18 cellular contexts compared by ENCODE assay signal in the genomic region with DNA sequence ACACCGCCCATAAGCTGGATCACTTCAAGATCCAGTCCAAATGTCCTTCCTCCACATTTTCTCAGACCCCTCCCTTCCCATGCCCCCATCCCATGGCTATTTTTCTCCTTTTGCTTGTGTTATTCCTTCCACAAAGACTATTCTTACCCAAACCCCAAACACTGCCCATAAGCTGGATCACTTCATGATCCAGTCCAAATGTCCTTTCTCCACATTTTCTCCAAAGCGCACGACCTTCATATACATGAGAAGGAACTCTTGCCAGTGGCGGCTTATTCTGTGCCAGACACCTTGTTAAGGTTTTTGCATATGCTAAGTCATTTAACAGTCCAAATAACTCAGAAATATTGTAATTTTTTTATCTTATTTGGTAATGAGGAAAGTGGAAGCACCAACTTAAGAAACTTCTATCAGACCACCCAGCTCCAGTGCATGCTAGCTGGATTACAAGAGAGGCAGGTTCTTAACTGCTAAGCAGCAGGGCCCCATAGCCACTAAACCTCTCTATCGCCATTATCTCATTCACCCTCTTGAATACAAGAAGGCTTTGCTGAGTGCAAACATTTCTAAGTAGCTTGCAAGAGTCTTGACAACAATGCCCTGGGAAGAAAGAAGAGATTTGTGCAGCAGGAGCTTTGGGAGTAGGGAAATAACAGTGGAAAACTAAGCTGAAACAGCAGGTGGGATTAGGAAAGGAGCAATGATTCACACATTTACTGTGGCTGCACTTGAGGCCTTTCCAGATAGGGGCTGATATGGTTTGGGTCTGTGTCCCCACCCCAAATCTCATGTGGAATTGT.
DNase-seq lines count a peak whose midpoint lies in the region; ATAC-seq and TF ChIP-seq lines count a peak whose summit lies in the region.
"Had no signal": no experiment of that assay in that cellular context is flagged by ENCODE, and none has a peak within 500 bp of the region (broad histone marks: within the 10 kb centered on the region; RNA-seq: fewer than 3 reads in every experiment).

No MANE protein-coding gene starts in this region.

- no peak overlapping the region for H3K9ac ChIP-seq in trophoblast cell (ENCODE audit: low read length)

- peaks cover 18% of the 10 kb centered on the region for H3K4me1 Mint-ChIP-seq in WTC11
- peaks cover 12% of the 10 kb centered on the region in 2 donors for H3K4me1 Mint-ChIP-seq in immature natural killer cell
- H3K4me1 Mint-ChIP-seq in stimulated activated memory B cell treated with anti-CD40 and anti-IgM and Interleukin-4, amounts not matched to agents 10 μg/mL and 1 μg/mL and 100 μg/mL, for 72 hours = no peaks in the 10 kb centered on the region

- H4K12ac ChIP-seq in trophoblast cell (ENCODE audit: low read depth, low read length) = no peak overlapping the region

- peak; percentile 79 for DNase-seq in DMS79 (lab: John Stamatoyannopoulos, UW)
- DNase-seq in WTC11 (ENCODE audit: low spot score) = no peak
- no peak for DNase-seq in immature natural killer cell
- no peak for DNase-seq in trophoblast cell
- DNase-seq in GM20000 (ENCODE audit: low spot score) = no peak
- DNase-seq in right lobe of liver = no peak
- DNase-seq: GF-D8, MG63, NCI-H1105 treated with DMSO at 0.1 percent for 48 hours, NCI-H187 treated with DMSO at 0.1 percent for 48 hours, NCI-H2171 treated with DMSO at 0.1 percent for 48 hours, NCI-H82, Peyer's patch, SHP77 treated with DMSO at 0.1 percent for 48 hours had no signal

- no peak overlapping the region for H3K14ac ChIP-seq in trophoblast cell (ENCODE audit: low read length)

- POLR2A ChIA-PET in WTC11 (lab: Charles Lee) = interaction anchor here (0.5 to 0.7 kb wide), 2 partner anchors 377 to 507 kb away, joined by 3 to 4 read pairs; no protein-coding TSS in a partner anchor

- H2AFZ ChIP-seq in trophoblast cell (ENCODE audit: insufficient read depth, low read length, poor library complexity) = no peak overlapping the region

- H2BK12ac ChIP-seq in trophoblast cell (ENCODE audit: low read length) = peak overlapping the region; percentile 65

- H3K4ac ChIP-seq in trophoblast cell (ENCODE audit: low read depth, low read length) = no peak overlapping the region

- no peaks in the 10 kb centered on the region; the same call in 1 of the 2 replicates for H3K27me3 Mint-ChIP-seq in WTC11 (ENCODE audit: low read depth)
- peaks cover 2 to 5% (median 4%) of the 10 kb centered on the region in 3 donors for H3K27me3 Mint-ChIP-seq in immature natural killer cell (ENCODE audit: low read depth in 3 of 3)
- no peaks in the 10 kb centered on the region for H3K27me3 Mint-ChIP-seq in stimulated activated memory B cell treated with anti-CD40 and anti-IgM and Interleukin-4, amounts not matched to agents 10 μg/mL and 1 μg/mL and 100 μg/mL, for 72 hours

- peaks cover 7% of the 10 kb centered on the region for H3K9me3 Mint-ChIP-seq in WTC11
- H3K9me3 Mint-ChIP-seq in immature natural killer cell = peaks cover 0 to 1% (median 0%) of the 10 kb centered on the region in 6 donors
- H3K9me3 Mint-ChIP-seq in stimulated activated memory B cell treated with anti-CD40 and anti-IgM and Interleukin-4, amounts not matched to agents 10 μg/mL and 1 μg/mL and 100 μg/mL, for 72 hours = peaks cover 7% of the 10 kb centered on the region

- CTCF ChIA-PET in WTC11 (lab: Charles Lee) = no interaction called here

- no peak overlapping the region for H3K23ac ChIP-seq in trophoblast cell (ENCODE audit: low read length)

- peak overlapping the region; percentile 37 for H4K8ac ChIP-seq in trophoblast cell (ENCODE audit: low read depth, low read length)

- H3K79me1 ChIP-seq in trophoblast cell (ENCODE audit: low read length) = peaks cover 8% of the 10 kb centered on the region

- H2BK120ac ChIP-seq in trophoblast cell (ENCODE audit: insufficient read depth, low read length, poor library complexity) = peak overlapping the region; percentile 30

- H3K27ac Mint-ChIP-seq in WTC11 (no peak overlapping the region), immature natural killer cell (peak overlapping the region in 4 of 6 donors; percentile 1 to 94 (median 44))
- no peak overlapping the region for H3K27ac Mint-ChIP-seq in stimulated activated memory B cell treated with anti-CD40 and anti-IgM and Interleukin-4, amounts not matched to agents 10 μg/mL and 1 μg/mL and 100 μg/mL, for 72 hours
- H3K27ac Mint-ChIP-seq: CD14-positive monocyte had no signal

- intact Hi-C loops in right lobe of liver (cut with DNase I) = no loop called here

- no peak overlapping the region for H2AK5ac ChIP-seq in trophoblast cell (ENCODE audit: low read length)

- H3K4me3 ChIP-seq in trophoblast cell (ENCODE audit: low read depth, low read length) (no peak overlapping the region), right lobe of liver (no peak overlapping the region)
- H3K4me3 ChIP-seq: MG63, Peyer's patch had no signal

- H3K36me3 ChIP-seq in trophoblast cell (ENCODE audit: control insufficient read depth in 1 of 2, insufficient read depth in 2 of 2, low read length in 2 of 2) (no peaks in the 10 kb centered on the region), right lobe of liver (no peaks in the 10 kb centered on the region)
- H3K36me3 ChIP-seq: MG63, Peyer's patch had no signal

- no peak for TF ChIP-seq POLR2A in right lobe of liver (IDR thresholded peaks at IDR 0.05)

- no peak for TF ChIP-seq CTCF in WTC11 (IDR thresholded peaks at IDR 0.05)
- no peak for TF ChIP-seq CTCF in GM20000 (IDR thresholded peaks at IDR 0.05; ENCODE audit: extremely low read depth, missing control alignments)
- no peak for TF ChIP-seq CTCF in right lobe of liver (IDR thresholded peaks at IDR 0.05)

- no peak overlapping the region for H2BK5ac ChIP-seq in trophoblast cell (ENCODE audit: low read depth, low read length, poor library complexity)

- H3K4me1 ChIP-seq in trophoblast cell (ENCODE audit: control insufficient read depth in 1 of 2, insufficient read depth in 2 of 2, low read length in 2 of 2) (peaks cover 4 to 8% of the 10 kb centered on the region in 2 experiments), right lobe of liver (no peaks in the 10 kb centered on the region)

- no peaks in the 10 kb centered on the region for H3K9me3 ChIP-seq in trophoblast cell (ENCODE audit: insufficient read depth, low read depth, low read length)
- no peaks in the 10 kb centered on the region for H3K9me3 ChIP-seq in right lobe of liver
- H3K9me3 ChIP-seq: MG63, Peyer's patch had no signal

- WGBS in trophoblast cell (ENCODE audit: extremely low coverage, insufficient coverage, insufficient read length) = no CpG with 5 or more reads among the region's 5 CpGs
- WGBS in right lobe of liver (ENCODE audit: insufficient coverage, low coverage, low lambda C conversion rate, missing lambda C conversion rate) = 89% methylated on average over 5 of the region's 5 CpGs

- no peaks in the 10 kb centered on the region for H3K79me2 ChIP-seq in trophoblast cell (ENCODE audit: control insufficient read depth, insufficient read depth, low read length, poor library complexity)

- H3K27me3 ChIP-seq in trophoblast cell (ENCODE audit: insufficient read depth, low read length) (no peaks in the 10 kb centered on the region), right lobe of liver (no peaks in the 10 kb centered on the region)
- H3K27me3 ChIP-seq: MG63, Peyer's patch had no signal

- no peaks in the 10 kb centered on the region for H3K36me3 Mint-ChIP-seq in WTC11
- no peaks in the 10 kb centered on the region for H3K36me3 Mint-ChIP-seq in immature natural killer cell
- no peaks in the 10 kb centered on the region for H3K36me3 Mint-ChIP-seq in stimulated activated memory B cell treated with anti-CD40 and anti-IgM and Interleukin-4, amounts not matched to agents 10 μg/mL and 1 μg/mL and 100 μg/mL, for 72 hours
- H3K36me3 Mint-ChIP-seq: CD14-positive monocyte had no signal

- no peak overlapping the region for H3K27ac ChIP-seq in trophoblast cell (ENCODE audit: low read depth, low read length)
- no peak overlapping the region for H3K27ac ChIP-seq in right lobe of liver
- H3K27ac ChIP-seq: Peyer's patch had no signal

- ATAC-seq in WTC11 (no peak), GM21447 (IDR thresholded peaks at IDR 0.05; ENCODE audit: unreplicated experiment) (no peak), right lobe of liver (no peak)
- no peak for ATAC-seq in stimulated activated memory B cell treated with anti-CD40 and anti-IgM and Interleukin-4, amounts not matched to agents 10 μg/mL and 1 μg/mL and 100 μg/mL, for 72 hours
- ATAC-seq: HepG2 had no signal

- H3K4me3 Mint-ChIP-seq in WTC11 (no peak overlapping the region), immature natural killer cell (peak overlapping the region in 1 of 5 donors; percentile 17)
- H3K4me3 Mint-ChIP-seq in stimulated activated memory B cell treated with anti-CD40 and anti-IgM and Interleukin-4, amounts not matched to agents 10 μg/mL and 1 μg/mL and 100 μg/mL, for 72 hours = no peak overlapping the region
- H3K4me3 Mint-ChIP-seq: CD14-positive monocyte had no signal

- H3K4me2 ChIP-seq in trophoblast cell (ENCODE audit: low read length) = no peak overlapping the region

- no peak overlapping the region for H4K91ac ChIP-seq in trophoblast cell (ENCODE audit: low read depth, low read length)

- no peak overlapping the region for H3K18ac ChIP-seq in trophoblast cell (ENCODE audit: low read length)

TF ChIP-seq in WTC11, 78 proteins besides CTCF, POLR2A, EP300 and RAD21 (continues in another document):
- TF ChIP-seq IRF2 (CRISPR knock-in tag; IDR thresholded peaks at IDR 0.05; ENCODE audit: borderline replicate concordance, low read depth) (no peak), ZBTB43 (CRISPR knock-in tag; IDR thresholded peaks at IDR 0.05) (no peak)

Comparison
In these comparisons a context has a peak if more than half of its experiments do, and no peak if none do; other contexts are left out.
1. H3K27ac Mint-ChIP-seq: peak in immature natural killer cell (4 of 6); none in WTC11 (single experiment) and stimulated activated memory B cell treated with anti-CD40 and anti-IgM and Interleukin-4, amounts not matched to agents 10 μg/mL and 1 μg/mL and 100 μg/mL, for 72 hours (single experiment).